Comparison of ENCODE assay signal across 1 cellular context in genomic region chr10:817371-817770, GRCh38.
TF ChIP-seq lines count a peak whose summit lies in the region.

No MANE protein-coding gene starts in this region.

TF ChIP-seq in HepG2, 621 proteins besides CTCF, POLR2A, EP300 and RAD21 (continued from another document):
- no peak for TF ChIP-seq ZBTB33 (CRISPR knock-in tag; IDR thresholded peaks at IDR 0.05)
- TF ChIP-seq IKZF1 (IDR thresholded peaks at IDR 0.05), result no peak
- TF ChIP-seq ZNF383 (CRISPR knock-in tag; IDR thresholded peaks at IDR 0.05; ENCODE audit: borderline replicate concordance), result no peak
